Comparison of ENCODE assay signal across 9 cellular contexts in genomic region chr7:31633894-31634494, GRCh38. TPM values are rescaled to one million over a fixed set of nuclear protein-coding genes. Genes with fewer than 3 reads are reported as not detected.
DNase-seq lines count a peak whose midpoint lies in the region; ATAC-seq, FAIRE-seq and TF ChIP-seq lines count a peak whose summit lies in the region.
"Had no signal": no experiment of that assay in that cellular context is flagged by ENCODE, and none has a peak within 500 bp of the region (broad histone marks: within the 10 kb centered on the region; RNA-seq: fewer than 3 reads in every experiment).

No MANE protein-coding gene starts in this region.

- TF ChIP-seq EP300 in K562 (IDR thresholded peaks at IDR 0.05; ENCODE audit: low read length): no peak

- intact Hi-C loops in K562 (cut with micrococcal nuclease) (loop anchor here (1.0 to 5.0 kb wide), 4 partner anchors 191 to 500 kb away; no protein-coding TSS in a partner anchor), thyroid gland (cut with DNase I) (no loop called here)

- BruUV-seq in K562 (replicated peaks; lab: Mats Ljungman, UMichigan): no TSS peak

- no peaks in the 10 kb centered on the region for H3K9me1 ChIP-seq in K562 (ENCODE audit: control insufficient read depth, insufficient read depth, low read length)

- no peak overlapping the region for H3K4me3 ChIP-seq in AG04449 (ENCODE audit: low read depth, low read length)
- H3K4me3 ChIP-seq in K562: no peak overlapping the region
- H3K4me3 ChIP-seq in thyroid gland (replicated peaks in 1 of 3): no peak overlapping the region

- H3K79me2 ChIP-seq in K562 (ENCODE audit: control insufficient read depth, insufficient read depth, low read length): no peaks in the 10 kb centered on the region

- FAIRE-seq in K562 (lab: Jason Lieb, UNC): peak; percentile 78

- TF ChIP-seq RAD21 in K562 (CRISPR knock-in tag; conservative IDR thresholded peaks at IDR 0.05 in 1 of 2, IDR thresholded peaks at IDR 0.05 in 1 of 2): peak; percentile 69 to 70

- DNase-seq in AG04449 (ENCODE audit: low read depth, low spot score) (peak; percentile 19), H4 (ENCODE audit: low spot score) (peak; percentile 75), NCI-H345 (lab: John Stamatoyannopoulos, UW) (peak; percentile 68), K562 (ENCODE audit: extremely low read depth in 1 of 4, low spot score in 3 of 4) (peak; percentile 26 to 56 (median 34)), inferior parietal cortex (ENCODE audit: extremely low spot score) (peak; percentile 85), thyroid gland (peak; percentile 11 to 17)

- TF ChIP-seq POLR2A in K562 (conservative IDR thresholded peaks at IDR 0.05) (no peak), thyroid gland (IDR thresholded peaks at IDR 0.05) (no peak)

- peak; percentile 52 for TF ChIP-seq CTCF in AG04449 (IDR thresholded peaks at IDR 0.05; ENCODE audit: insufficient read depth, low read length, missing control alignments)
- TF ChIP-seq CTCF in K562 (IDR thresholded peaks at IDR 0.05 in 2 of 3, conservative IDR thresholded peaks at IDR 0.05 in 1 of 3; ENCODE audit: insufficient read depth in 2 of 3, low read depth in 1 of 3, low read length in 3 of 3): peak; percentile 54 to 72 (median 68)
- peak in 4 of 6 experiments; percentile 18 to 50 (median 32) for TF ChIP-seq CTCF in thyroid gland (IDR thresholded peaks at IDR 0.05)

- H3K27ac ChIP-seq in K562 (ENCODE audit: extremely low read depth, low read depth, low read length): no peak overlapping the region
- H3K27ac ChIP-seq in thyroid gland: no peak overlapping the region

- POLR2A ChIA-PET in AG04449 (lab: Yijun Ruan, JAX): no interaction called here
- POLR2A ChIA-PET in K562 (lab: Yijun Ruan, JAX): interaction anchor here (0.7 kb wide), 1 partner anchor 58 kb away, joined by 5 read pairs; no protein-coding TSS in a partner anchor

- CTCF ChIA-PET in AG04449 (lab: Yijun Ruan, JAX) (interaction anchor here (1.0 to 4.2 kb wide), 13 partner anchors 10 to 572 kb away, joined by 3 to 67 read pairs (median 6); no protein-coding TSS in a partner anchor), K562 (lab: Yijun Ruan, JAX; ENCODE audit: low intra/inter-chr PET ratio) (interaction anchor here (1.8 kb wide), 1 partner anchor 191 kb away, joined by 7 read pairs; no protein-coding TSS in a partner anchor)

- H3K9me3 ChIP-seq in K562 (replicated peaks; ENCODE audit: control insufficient read depth, insufficient read depth, low read depth, low read length): no peaks in the 10 kb centered on the region
- H3K9me3 ChIP-seq in thyroid gland: no peaks in the 10 kb centered on the region

- H3K4me2 ChIP-seq in K562 (ENCODE audit: insufficient read depth, low read length): no peak overlapping the region

- no peaks in the 10 kb centered on the region for H3K27me3 ChIP-seq in K562 (ENCODE audit: control insufficient read depth in 2 of 2, insufficient read depth in 2 of 2, low read length in 2 of 2)
- H3K27me3 ChIP-seq in thyroid gland: no peaks in the 10 kb centered on the region

- no peaks in the 10 kb centered on the region for H4K20me1 ChIP-seq in K562 (replicated peaks; ENCODE audit: control insufficient read depth, insufficient read depth, low read length)

- WGBS in K562 (ENCODE audit: insufficient coverage, low coverage, missing lambda C conversion rate): 2% methylated on average over 2 of the region's 2 CpGs
- WGBS in thyroid gland, 2 donors: 37 to 46% methylated on average over 2 of the region's 2 CpGs

- no peak overlapping the region for H2AFZ ChIP-seq in K562 (ENCODE audit: low read depth, low read length)

- no peak overlapping the region for H3K9ac ChIP-seq in K562 (ENCODE audit: insufficient read depth in 1 of 2, low read depth in 2 of 2, low read length in 2 of 2)

- ATAC-seq in K562 (peak; percentile 91), GM21381 (IDR thresholded peaks at IDR 0.05; ENCODE audit: unreplicated experiment) (no peak), GM21717 (IDR thresholded peaks at IDR 0.05; ENCODE audit: unreplicated experiment) (no peak)

- H3K36me3 ChIP-seq in K562 (ENCODE audit: control insufficient read depth, insufficient read depth, low read length) (no peaks in the 10 kb centered on the region), thyroid gland (no peaks in the 10 kb centered on the region)

- H3K4me1 ChIP-seq in K562 (replicated peaks in 1 of 2; ENCODE audit: control insufficient read depth in 2 of 2, insufficient read depth in 2 of 2, low read length in 2 of 2) (no peaks in the 10 kb centered on the region), thyroid gland (no peaks in the 10 kb centered on the region)

- in situ Hi-C loops in K562 (cut with MboI): no loop called here

TF ChIP-seq in K562, 482 proteins besides CTCF, POLR2A, EP300 and RAD21:
- peak; percentile 49 for TF ChIP-seq SMC3 (conservative IDR thresholded peaks at IDR 0.05; ENCODE audit: insufficient read depth, low read depth, low read length)
- TF ChIP-seq FOXM1 (IDR thresholded peaks at IDR 0.05; ENCODE audit: low read depth): no peak
- no peak for TF ChIP-seq FOXM1 (CRISPR knock-in tag; IDR thresholded peaks at IDR 0.05; ENCODE audit: low read depth)
- TF ChIP-seq DACH1 (IDR thresholded peaks at IDR 0.05; ENCODE audit: partially characterized antibody): peak; percentile 66

RNA-seq across cellular contexts. Expression of gene PPP1R17, which starts 53.0 kb away (rescaled TPM):
- not detected in 2 replicates for total RNA-seq in H4 (2014; rRNA removed; shearing (Covaris generic))
- not detected in 2 replicates for total RNA-seq in K562 (2011; cell fraction: chromatin; rRNA removed; ENCODE audit: low replicate concordance)
- not detected in 2 replicates for total RNA-seq in K562 (2011; cell fraction: nucleolus; rRNA removed)
- total RNA-seq in K562 (2011; cell fraction: nucleoplasm; rRNA removed): not detected in 2 replicates
- total RNA-seq in K562 (2014; rRNA removed) (not detected in 2 replicates), K562 (2014; rRNA removed; fragmentation: Illumina TruSeq; extraction: Trizol) (not detected in 2 replicates), K562 (2015; rRNA removed; fragmentation: Illumina TruSeq; extraction: Trizol) (not detected in 2 replicates), K562 (2021) (not detected in 2 replicates), thyroid gland (not detected)
- polyA plus RNA-seq in K562 (2011; rRNA removed) (not detected in 2 replicates), K562 (2014; fragmentation: Illumina TruSeq; extraction: Trizol) (not detected in 2 replicates), K562 (2014; fragmentation: Nextera tagmentation; extraction: Ambion mirVana) (not detected), K562 (2014; rRNA removed) (not detected in 2 replicates)
- not detected in 2 replicates for polyA plus RNA-seq in K562 (2011; cell fraction: cytosol; rRNA removed)
- polyA plus RNA-seq in K562 (2011; cell fraction: nucleus; rRNA removed): not detected in 2 replicates
- not detected in 2 replicates for polyA plus RNA-seq in K562 (2012)
- polyA minus RNA-seq in K562 (2011; rRNA and poly(A)+ RNA removed): not detected in 2 replicates
- polyA minus RNA-seq in K562 (2011; cell fraction: cytosol; rRNA and poly(A)+ RNA removed): not detected in 2 replicates
- polyA minus RNA-seq in K562 (2011; cell fraction: nucleus; rRNA and poly(A)+ RNA removed): not detected in 2 replicates
- polyA plus RNA-seq: adipose tissue had no signal

Comparison
In these comparisons a context has a peak if more than half of its experiments do, and no peak if none do; other contexts are left out.
1. DNase-seq: peak in every context shown above with its lines; median percentile 85 in inferior parietal cortex; 75 in H4; 68 in NCI-H345; 34 in K562; 19 in AG04449; 14 in thyroid gland.